Comparison of ENCODE assay signal across 8 cellular contexts in the genomic region with DNA sequence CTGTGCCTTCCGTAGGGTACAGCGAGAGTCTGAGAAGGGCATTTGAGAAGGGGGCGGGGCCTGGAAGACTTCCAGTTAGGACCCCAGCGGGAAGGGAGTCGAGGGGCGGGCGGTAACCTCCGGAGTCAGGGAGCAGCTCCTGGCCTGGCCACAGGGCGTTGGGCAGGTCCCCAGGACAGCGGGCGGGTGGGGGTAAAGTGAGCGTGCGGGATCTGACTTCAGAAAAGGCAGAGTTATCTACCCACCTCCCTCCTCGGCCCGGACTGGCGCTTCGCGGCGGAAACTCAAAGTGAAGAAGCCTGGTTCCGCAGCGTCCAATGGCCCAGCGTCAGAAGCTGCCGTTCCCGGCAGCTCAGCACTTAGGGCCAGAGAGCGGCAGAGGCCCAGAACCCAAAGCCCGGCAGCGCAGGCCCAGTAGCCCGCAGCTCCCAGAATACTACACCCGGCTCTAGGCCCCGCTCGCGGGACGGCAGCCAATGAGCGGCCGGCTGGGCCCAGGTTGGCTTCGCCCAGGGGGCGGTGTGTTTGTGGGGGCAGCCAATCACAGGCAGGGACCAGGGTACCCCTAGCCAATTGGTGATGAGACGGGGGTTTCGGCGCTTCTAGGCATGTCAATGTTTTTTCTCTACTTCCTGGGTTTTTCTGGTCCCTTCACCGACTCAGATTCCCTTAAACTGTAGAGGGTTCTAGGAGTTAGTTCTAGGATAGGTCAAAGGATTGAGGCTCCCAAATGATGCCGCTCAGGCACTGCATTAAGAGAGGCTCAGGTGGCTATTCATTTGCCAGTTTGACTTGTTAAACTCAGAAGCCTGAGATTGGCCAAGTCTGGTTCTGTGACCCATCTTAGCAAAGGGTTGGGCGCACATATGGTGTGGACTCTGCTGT. TPM values are rescaled to one million over a fixed set of nuclear protein-coding genes. Genes with fewer than 3 reads are reported as not detected.
DNase-seq lines count a peak whose midpoint lies in the region; ATAC-seq, FAIRE-seq and TF ChIP-seq lines count a peak whose summit lies in the region.

A gene with protein sequence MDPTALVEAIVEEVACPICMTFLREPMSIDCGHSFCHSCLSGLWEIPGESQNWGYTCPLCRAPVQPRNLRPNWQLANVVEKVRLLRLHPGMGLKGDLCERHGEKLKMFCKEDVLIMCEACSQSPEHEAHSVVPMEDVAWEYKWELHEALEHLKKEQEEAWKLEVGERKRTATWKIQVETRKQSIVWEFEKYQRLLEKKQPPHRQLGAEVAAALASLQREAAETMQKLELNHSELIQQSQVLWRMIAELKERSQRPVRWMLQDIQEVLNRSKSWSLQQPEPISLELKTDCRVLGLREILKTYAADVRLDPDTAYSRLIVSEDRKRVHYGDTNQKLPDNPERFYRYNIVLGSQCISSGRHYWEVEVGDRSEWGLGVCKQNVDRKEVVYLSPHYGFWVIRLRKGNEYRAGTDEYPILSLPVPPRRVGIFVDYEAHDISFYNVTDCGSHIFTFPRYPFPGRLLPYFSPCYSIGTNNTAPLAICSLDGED (minus strand): TSS at position 450 of the 885 bp plus-strand sequence. CDS start 2,727 bp downstream, outside the sequence.

- peak within 1 kb of the TSS; percentile 93 for H2AFZ ChIP-seq in mammary epithelial cell (ENCODE audit: low read depth, low read length)

- H3K4me3 ChIP-seq in mammary epithelial cell (replicated peaks in 1 of 3; ENCODE audit: insufficient read depth in 1 of 3, low read depth in 2 of 3, low read length in 3 of 3) = peak within 1 kb of the TSS; percentile 74 to 81 (median 74)
- H3K4me3 ChIP-seq in iPS-18c (ENCODE audit: insufficient read depth, low read depth, low read length) = peak within 1 kb of the TSS; percentile 68
- peak within 1 kb of the TSS; percentile 73 to 76 for H3K4me3 ChIP-seq in small intestine (ENCODE audit: low read depth in 1 of 2, low read length in 2 of 2)

- intact Hi-C loops in mammary epithelial cell (cut with micrococcal nuclease) = no loop called here

- peaks cover 4% of the 10 kb centered on the region for H3K36me3 ChIP-seq in mammary epithelial cell (ENCODE audit: insufficient read depth, low read length)
- H3K36me3 ChIP-seq in small intestine (ENCODE audit: control insufficient read depth in 2 of 2, insufficient read depth in 2 of 2, low read length in 2 of 2) = peaks cover 0 to 4% of the 10 kb centered on the region in 2 donors

- H3K27ac ChIP-seq in VCaP (peak within 1 kb of the TSS; percentile 87), mammary epithelial cell (ENCODE audit: insufficient read depth, low read depth, low read length) (peak within 1 kb of the TSS; percentile 57), small intestine (ENCODE audit: low read depth in 1 of 2, low read length in 1 of 2) (peak within 1 kb of the TSS; percentile 61 to 94)

- CTCF ChIA-PET in mammary epithelial cell (lab: Charles Lee; ENCODE audit: low non-redundant PET) = interaction anchor here (0.7 kb wide), 1 partner anchor 37 kb away, joined by 3 read pairs; no protein-coding TSS in a partner anchor

- dilution Hi-C loops in mammary epithelial cell (cut with HindIII; ENCODE audit: low sequenced_read_pairs) = no loop called here

- no peak for TF ChIP-seq CTCF in VCaP (conservative IDR thresholded peaks at IDR 0.05)
- no peak for TF ChIP-seq CTCF in mammary epithelial cell (conservative IDR thresholded peaks at IDR 0.05 in 1 of 2, IDR thresholded peaks at IDR 0.05 in 1 of 2; ENCODE audit: extremely low read depth in 1 of 2, insufficient read depth in 1 of 2, low read depth in 1 of 2, low read length in 2 of 2)

- H3K4me1 ChIP-seq in mammary epithelial cell (ENCODE audit: insufficient read depth, low read length) (peaks cover 11% of the 10 kb centered on the region), small intestine (ENCODE audit: control insufficient read depth in 2 of 2, insufficient read depth in 1 of 2, low read depth in 1 of 2, low read length in 1 of 2) (peaks cover 4 to 12% of the 10 kb centered on the region in 2 donors)

- peak within 1 kb of the TSS; percentile 50 for H3K9ac ChIP-seq in mammary epithelial cell (ENCODE audit: insufficient read depth, low read length)

- in situ Hi-C loops in mammary epithelial cell (cut with MboI; ENCODE audit: low sequenced_read_pairs in 2 of 2) = no loop called here

- H3K9me3 ChIP-seq in mammary epithelial cell (replicated peaks; ENCODE audit: insufficient read depth, low read length) (no peaks in the 10 kb centered on the region), iPS-18c (ENCODE audit: control insufficient read depth, insufficient read depth, low read length) (no peaks in the 10 kb centered on the region), small intestine (ENCODE audit: control insufficient read depth, low read depth) (no peaks in the 10 kb centered on the region)

- 12% methylated on average over 10 of the region's 43 CpGs for WGBS in mammary epithelial cell (ENCODE audit: low coverage, missing lambda C conversion rate)
- 4 to 6% (median 5%) methylated on average over 39 to 43 of the region's 43 CpGs for WGBS in small intestine, 3 donors

- no peaks in the 10 kb centered on the region for H4K20me1 ChIP-seq in mammary epithelial cell (ENCODE audit: insufficient read depth, low read length)

- peaks cover 12% of the 10 kb centered on the region for H3K79me2 ChIP-seq in mammary epithelial cell (ENCODE audit: insufficient read depth, low read length)

- peak; percentile 100 for ATAC-seq in HG03045 (IDR thresholded peaks at IDR 0.05; ENCODE audit: unreplicated experiment)

- no peak for FAIRE-seq in small intestine (lab: Jason Lieb, UNC)

- TSS peak; percentile 44 for BruUV-seq in mammary epithelial cell (replicated peaks; lab: Mats Ljungman, UMichigan)

- peak within 1 kb of the TSS; percentile 78 for H3K4me2 ChIP-seq in mammary epithelial cell (ENCODE audit: insufficient read depth, low read depth, low read length)

- H3K27me3 ChIP-seq in mammary epithelial cell (ENCODE audit: insufficient read depth, low read length) = no peaks in the 10 kb centered on the region
- no peaks in the 10 kb centered on the region for H3K27me3 ChIP-seq in small intestine (ENCODE audit: control insufficient read depth in 2 of 2, insufficient read depth in 2 of 2, low read length in 2 of 2)

- DNase-seq in SIG-M5 treated with dmso at 0.1 percent for 504 hours (lab: John Stamatoyannopoulos, UW; ENCODE audit: unreplicated experiment) (peak; percentile 72), SIG-M5 (lab: John Stamatoyannopoulos, UW) (no peak), NCI-H2171 (lab: John Stamatoyannopoulos, UW) (peak; percentile 66), mammary epithelial cell (peak; percentile 94), small intestine (peak; percentile 96)

RNA-seq across cellular contexts. Expression of the gene that starts here (rescaled TPM):
- 10 to 100 TPM in 1 of 2 donors, 1 to 10 TPM in 1; 9.6 to 13.7 TPM for total RNA-seq in mammary epithelial cell
- polyA plus RNA-seq in mammary epithelial cell = 5.1 TPM
- 12.7 TPM for polyA minus RNA-seq in mammary epithelial cell
- polyA plus RNA-seq in small intestine = 10 to 100 TPM in 2 of 3 donors, 1 to 10 TPM in 1; 8.4 to 10.9 (median 10.3) TPM
